Comparison of ENCODE assay signal across 8 cellular contexts in genomic region chr12:121095544-121096198, GRCh38. TPM values are rescaled to one million over a fixed set of nuclear protein-coding genes. Genes with fewer than 3 reads are reported as not detected.
DNase-seq lines count a peak whose midpoint lies in the region; ATAC-seq and TF ChIP-seq lines count a peak whose summit lies in the region.

No MANE protein-coding gene starts in this region.

- DNase-seq in ELF-1 (ENCODE audit: low read depth, low spot score) (peak; percentile 84), NCI-H748 treated with DMSO at 0.1 percent for 48 hours (lab: John Stamatoyannopoulos, UW) (peak; percentile 50), ecto neural progenitor cell (ENCODE audit: low spot score) (peak; percentile 93), lung (ENCODE audit: low spot score) (peak; percentile 69)
- peak; percentile 84 for DNase-seq in activated CD4-positive, alpha-beta memory T cell treated with anti-CD3 and anti-CD28 coated beads, Interleukin-2, amount 10 ng/mL, durations not matched to agents 7 days and 5 days
- peak; percentile 65 to 78 for DNase-seq in stimulated activated CD4-positive, alpha-beta T cell treated with anti-CD3 and anti-CD28 coated beads, Interleukin-4, amount 100 ng/mL, for 48 hours (ENCODE audit: low read depth in 2 of 2)

- 1 to 3% methylated on average over 33 of the region's 33 CpGs for WGBS in lung, 2 donors

- peak overlapping the region; percentile 71 for H3K4me3 Mint-ChIP-seq in activated CD4-positive, alpha-beta memory T cell treated with anti-CD3 and anti-CD28 coated beads, Interleukin-2, amount 10 ng/mL, durations not matched to agents 7 days and 5 days

- peaks cover 40% of the 10 kb centered on the region for H3K4me1 Mint-ChIP-seq in activated CD4-positive, alpha-beta memory T cell treated with anti-CD3 and anti-CD28 coated beads, Interleukin-2, amount 10 ng/mL, durations not matched to agents 7 days and 5 days

- TF ChIP-seq CTCF in lung (IDR thresholded peaks at IDR 0.05; ENCODE audit: control extremely low read depth, extremely low read depth): peak; percentile 60

- CTCF ChIA-PET in activated CD4-positive, alpha-beta memory T cell treated with anti-CD3 and anti-CD28 coated beads, Interleukin-2, amount 10 ng/mL, durations not matched to agents 7 days and 5 days (lab: Charles Lee): interaction anchor here (0.6 to 1.5 kb wide), 11 partner anchors 15 to 511 kb away, joined by 3 to 11 read pairs (median 3); no protein-coding TSS in a partner anchor

- H3K27me3 Mint-ChIP-seq in activated CD4-positive, alpha-beta memory T cell treated with anti-CD3 and anti-CD28 coated beads, Interleukin-2, amount 10 ng/mL, durations not matched to agents 7 days and 5 days: peaks cover 12% of the 10 kb centered on the region

- no peaks in the 10 kb centered on the region for H3K36me3 ChIP-seq in lung (ENCODE audit: control insufficient read depth in 2 of 2, insufficient read depth in 2 of 2, low read length in 2 of 2)

- peak; percentile 54 for ATAC-seq in HG03442 (IDR thresholded peaks at IDR 0.05; ENCODE audit: unreplicated experiment)
- ATAC-seq in lung (ENCODE audit: insufficient read depth, low FRiP score): peak; percentile 82
- ATAC-seq in HG03045 (IDR thresholded peaks at IDR 0.05; ENCODE audit: unreplicated experiment): no peak

- POLR2A ChIA-PET in activated CD4-positive, alpha-beta memory T cell treated with anti-CD3 and anti-CD28 coated beads, Interleukin-2, amount 10 ng/mL, durations not matched to agents 7 days and 5 days (lab: Charles Lee): no interaction called here

- H3K4me1 ChIP-seq in lung (ENCODE audit: control insufficient read depth in 2 of 2, insufficient read depth in 2 of 2, low read length in 2 of 2): peaks cover 0 to 7% of the 10 kb centered on the region in 2 donors

- peak overlapping the region in 1 of 2 donors; percentile 72 for H3K27ac ChIP-seq in lung (ENCODE audit: low read depth in 1 of 2, low read length in 1 of 2)

- H3K36me3 Mint-ChIP-seq in activated CD4-positive, alpha-beta memory T cell treated with anti-CD3 and anti-CD28 coated beads, Interleukin-2, amount 10 ng/mL, durations not matched to agents 7 days and 5 days (ENCODE audit: low read depth): peaks cover 18% of the 10 kb centered on the region

- H3K27me3 ChIP-seq in lung (ENCODE audit: control insufficient read depth, insufficient read depth): no peaks in the 10 kb centered on the region

- H3K27ac Mint-ChIP-seq in activated CD4-positive, alpha-beta memory T cell treated with anti-CD3 and anti-CD28 coated beads, Interleukin-2, amount 10 ng/mL, durations not matched to agents 7 days and 5 days: peak overlapping the region; percentile 28

- peaks cover 11% of the 10 kb centered on the region for H3K9me3 Mint-ChIP-seq in activated CD4-positive, alpha-beta memory T cell treated with anti-CD3 and anti-CD28 coated beads, Interleukin-2, amount 10 ng/mL, durations not matched to agents 7 days and 5 days

- no peak overlapping the region for H3K4me3 ChIP-seq in lung

- no peaks in the 10 kb centered on the region for H3K9me3 ChIP-seq in lung (ENCODE audit: control insufficient read depth in 2 of 2, insufficient read depth in 1 of 2, low read length in 1 of 2)

RNA-seq across cellular contexts. Expression of gene P2RX7, which starts 37.0 kb away (rescaled TPM):
- total RNA-seq in activated CD4-positive, alpha-beta memory T cell treated with anti-CD3 and anti-CD28 coated beads, Interleukin-2, amount 10 ng/mL, durations not matched to agents 7 days and 5 days: 10 to 100 TPM; 47.0 to 49.1 TPM
- total RNA-seq in lung: 10 to 100 TPM in 1 of 2 donors, 1 to 10 TPM in 1; 5.3 to 17.1 TPM
- 10 to 100 TPM in 1 of 2 donors, 1 to 10 TPM in 1; 5.3 to 11.4 TPM for polyA plus RNA-seq in lung

RNA-seq across cellular contexts. Expression of gene OASL, which starts 56.6 kb away (rescaled TPM):
- 100 to 1,000 TPM; 104 to 107 TPM for total RNA-seq in activated CD4-positive, alpha-beta memory T cell treated with anti-CD3 and anti-CD28 coated beads, Interleukin-2, amount 10 ng/mL, durations not matched to agents 7 days and 5 days
- 10 to 100 TPM in 1 of 2 donors, under 1 TPM in 1; 0.60 to 11.1 TPM for total RNA-seq in lung
- 10 to 100 TPM in 1 of 2 donors, 1 to 10 TPM in 1; 7.8 to 10.5 TPM for polyA plus RNA-seq in lung

Comparison
In these comparisons a context has a peak if more than half of its experiments do, and no peak if none do; other contexts are left out.
1. RNA of gene OASL, which starts 56.6 kb away (total RNA-seq): 104 to 107 TPM in activated CD4-positive, alpha-beta memory T cell treated with anti-CD3 and anti-CD28 coated beads, Interleukin-2, amount 10 ng/mL, durations not matched to agents 7 days and 5 days; 0.60 to 11.1 TPM in lung; every median in the first group is over 4 times any median in the second.
2. Peak in every context shown above with its lines, with median percentiles within 50 percentile points of each other: DNase-seq.